21 cellular contexts compared by ENCODE assay signal in genomic region chrX:43716696-43717095, GRCh38.
DNase-seq lines count a peak whose midpoint lies in the region; ATAC-seq, FAIRE-seq and TF ChIP-seq lines count a peak whose summit lies in the region.
"Had no signal": no experiment of that assay in that cellular context is flagged by ENCODE, and none has a peak within 500 bp of the region (broad histone marks: within the 10 kb centered on the region; RNA-seq: fewer than 3 reads in every experiment).

No MANE protein-coding gene starts in this region.

- dilution Hi-C loops in mammary epithelial cell (cut with HindIII; ENCODE audit: low sequenced_read_pairs): no loop called here

- H3K27me3 ChIP-seq in mammary epithelial cell (ENCODE audit: insufficient read depth, low read length) (no peaks in the 10 kb centered on the region), breast epithelium (peaks cover 0 to 20% of the 10 kb centered on the region in 2 donors), RWPE2 (ENCODE audit: insufficient read depth, poor library complexity, severe bottlenecking) (no peaks in the 10 kb centered on the region)

- in situ Hi-C loops in mammary epithelial cell (cut with MboI; ENCODE audit: low sequenced_read_pairs in 2 of 2): no loop called here

- no peaks in the 10 kb centered on the region for H3K9me3 Mint-ChIP-seq in activated T-helper 1 cell treated with anti-CD3 and anti-CD28 coated beads, Interleukin-12 subunit alpha, Interleukin-12 subunit beta, Interleukin-2, Interleukin-4 antibody, amounts not matched to agents 30 ng/mL and 10 ng/mL and 1 ng/mL, durations not matched to agents 14 hours and 24 hours and 36 hours
- H3K9me3 Mint-ChIP-seq in glutamatergic neuron (ENCODE audit: unreplicated experiment): no peaks in the 10 kb centered on the region
- H3K9me3 Mint-ChIP-seq: CD4-positive, alpha-beta T cell had no signal

- intact Hi-C loops in mammary epithelial cell (cut with micrococcal nuclease) (loop anchor here (2.0 kb wide), 1 partner anchor 62 kb away; no protein-coding TSS in a partner anchor), breast epithelium (cut with DNase I; ENCODE audit: low total_unique reads) (loop anchor here (1.0 kb wide), 1 partner anchor 14 kb away; no protein-coding TSS in a partner anchor)
- intact Hi-C loops in activated T-helper 1 cell treated with anti-CD3 and anti-CD28 coated beads, Interleukin-12 subunit alpha, Interleukin-12 subunit beta, Interleukin-2, Interleukin-4 antibody, amounts not matched to agents 30 ng/mL and 10 ng/mL and 1 ng/mL, durations not matched to agents 14 hours and 24 hours and 36 hours (cut with micrococcal nuclease): no loop called here

- no peaks in the 10 kb centered on the region for H3K36me3 Mint-ChIP-seq in activated T-helper 1 cell treated with anti-CD3 and anti-CD28 coated beads, Interleukin-12 subunit alpha, Interleukin-12 subunit beta, Interleukin-2, Interleukin-4 antibody, amounts not matched to agents 30 ng/mL and 10 ng/mL and 1 ng/mL, durations not matched to agents 14 hours and 24 hours and 36 hours (ENCODE audit: low read depth)
- no peaks in the 10 kb centered on the region for H3K36me3 Mint-ChIP-seq in glutamatergic neuron (ENCODE audit: unreplicated experiment)

- TF ChIP-seq CTCF in mammary epithelial cell (conservative IDR thresholded peaks at IDR 0.05 in 1 of 2, IDR thresholded peaks at IDR 0.05 in 1 of 2; ENCODE audit: extremely low read depth in 1 of 2, insufficient read depth in 1 of 2, low read depth in 1 of 2, low read length in 2 of 2) (no peak), breast epithelium (IDR thresholded peaks at IDR 0.05) (no peak), RWPE2 (IDR thresholded peaks at IDR 0.05; ENCODE audit: poor library complexity, severe bottlenecking) (no peak), glutamatergic neuron (IDR thresholded peaks at IDR 0.05; ENCODE audit: partially characterized antibody, unreplicated experiment) (no peak)

- H3K36me3 ChIP-seq in mammary epithelial cell (ENCODE audit: insufficient read depth, low read length) (no peaks in the 10 kb centered on the region), breast epithelium (no peaks in the 10 kb centered on the region), RWPE2 (ENCODE audit: low read depth) (no peaks in the 10 kb centered on the region)

- no peaks in the 10 kb centered on the region for H3K4me1 Mint-ChIP-seq in activated T-helper 1 cell treated with anti-CD3 and anti-CD28 coated beads, Interleukin-12 subunit alpha, Interleukin-12 subunit beta, Interleukin-2, Interleukin-4 antibody, amounts not matched to agents 30 ng/mL and 10 ng/mL and 1 ng/mL, durations not matched to agents 14 hours and 24 hours and 36 hours (ENCODE audit: low read depth)
- no peaks in the 10 kb centered on the region for H3K4me1 Mint-ChIP-seq in glutamatergic neuron (ENCODE audit: low read depth, unreplicated experiment)
- H3K4me1 Mint-ChIP-seq: B cell, H9 had no signal

- H3K9me3 ChIP-seq in mammary epithelial cell (replicated peaks; ENCODE audit: insufficient read depth, low read length) (peaks cover 3% of the 10 kb centered on the region), breast epithelium (peaks cover 11 to 32% of the 10 kb centered on the region in 2 donors), RWPE2 (ENCODE audit: severe bottlenecking) (no peaks in the 10 kb centered on the region)

- H4K20me1 ChIP-seq in mammary epithelial cell (ENCODE audit: insufficient read depth, low read length): no peaks in the 10 kb centered on the region

- H3K9ac ChIP-seq in mammary epithelial cell (ENCODE audit: insufficient read depth, low read length): no peak overlapping the region

- TF ChIP-seq POLR2A in breast epithelium (IDR thresholded peaks at IDR 0.05) (no peak), GM12892 (IDR thresholded peaks at IDR 0.05; ENCODE audit: low read depth, low read length) (no peak)

- H3K79me2 ChIP-seq in mammary epithelial cell (ENCODE audit: insufficient read depth, low read length): no peaks in the 10 kb centered on the region

- H3K4me3 Mint-ChIP-seq in activated T-helper 1 cell treated with anti-CD3 and anti-CD28 coated beads, Interleukin-12 subunit alpha, Interleukin-12 subunit beta, Interleukin-2, Interleukin-4 antibody, amounts not matched to agents 30 ng/mL and 10 ng/mL and 1 ng/mL, durations not matched to agents 14 hours and 24 hours and 36 hours: no peak overlapping the region
- H3K4me3 Mint-ChIP-seq in glutamatergic neuron (ENCODE audit: unreplicated experiment): no peak overlapping the region
- H3K4me3 Mint-ChIP-seq: B cell; CD4-positive, alpha-beta T cell; H9 had no signal

- no peak for FAIRE-seq in urothelium cell line (lab: Jason Lieb, UNC)
- no peak for FAIRE-seq in GM12892 (lab: Jason Lieb, UNC)
- FAIRE-seq: G401.6, GM12891, GM19239, HepG2, HTR-8/SVneo had no signal

- H3K4me3 ChIP-seq in mammary epithelial cell (replicated peaks in 1 of 3; ENCODE audit: insufficient read depth in 1 of 3, low read depth in 2 of 3, low read length in 3 of 3): no peak overlapping the region
- no peak overlapping the region for H3K4me3 ChIP-seq in breast epithelium
- no peak overlapping the region for H3K4me3 ChIP-seq in RWPE2 (ENCODE audit: severe bottlenecking)

- CTCF ChIA-PET in mammary epithelial cell (lab: Charles Lee; ENCODE audit: low non-redundant PET): no interaction called here

- 33% methylated on average over 1 of the region's 1 CpG for WGBS in mammary epithelial cell (ENCODE audit: low coverage, missing lambda C conversion rate)

- no peak for ATAC-seq in RWPE2 (ENCODE audit: low read depth)
- ATAC-seq: HepG2 had no signal

- H3K27me3 Mint-ChIP-seq in activated T-helper 1 cell treated with anti-CD3 and anti-CD28 coated beads, Interleukin-12 subunit alpha, Interleukin-12 subunit beta, Interleukin-2, Interleukin-4 antibody, amounts not matched to agents 30 ng/mL and 10 ng/mL and 1 ng/mL, durations not matched to agents 14 hours and 24 hours and 36 hours (ENCODE audit: insufficient read depth): no peaks in the 10 kb centered on the region
- no peaks in the 10 kb centered on the region for H3K27me3 Mint-ChIP-seq in glutamatergic neuron (ENCODE audit: unreplicated experiment)
- H3K27me3 Mint-ChIP-seq: B cell; CD4-positive, alpha-beta T cell had no signal

- peak; percentile 80 for DNase-seq in mammary epithelial cell
- DNase-seq in breast epithelium (ENCODE audit: low spot score in 2 of 2): no peak
- no peak for DNase-seq in RWPE2 (ENCODE audit: low spot score)
- peak; percentile 2 for DNase-seq in epithelial cell of prostate (ENCODE audit: low read depth, low spot score)
- peak; percentile 13 for DNase-seq in urothelium cell line (ENCODE audit: low spot score)
- DNase-seq in GM12892 (ENCODE audit: insufficient read length): no peak
- DNase-seq in activated T-helper 1 cell treated with anti-CD3 and anti-CD28 coated beads, Interleukin-12 subunit alpha, Interleukin-12 subunit beta, Interleukin-2, Interleukin-4 antibody, amounts not matched to agents 30 ng/mL and 10 ng/mL and 1 ng/mL, durations not matched to agents 14 hours and 24 hours and 36 hours (ENCODE audit: low spot score): no peak
- no peak for DNase-seq in glutamatergic neuron
- DNase-seq: C1 segment of cervical spinal cord; CD4-positive, alpha-beta T cell; DMS79; EL; GOT3; H9 had no signal

- peak overlapping the region; percentile 9 for H3K4me2 ChIP-seq in mammary epithelial cell (ENCODE audit: insufficient read depth, low read depth, low read length)

- no TSS peak for BruUV-seq in mammary epithelial cell (replicated peaks; lab: Mats Ljungman, UMichigan)

- peak overlapping the region; percentile 25 for H2AFZ ChIP-seq in mammary epithelial cell (ENCODE audit: low read depth, low read length)

- peaks cover 42% of the 10 kb centered on the region for H3K4me1 ChIP-seq in mammary epithelial cell (ENCODE audit: insufficient read depth, low read length)
- no peaks in the 10 kb centered on the region for H3K4me1 ChIP-seq in breast epithelium
- H3K4me1 ChIP-seq in RWPE2 (ENCODE audit: insufficient read depth, poor library complexity, severe bottlenecking): peaks cover 4% of the 10 kb centered on the region

- peak overlapping the region; percentile 76 for H3K27ac ChIP-seq in mammary epithelial cell (ENCODE audit: insufficient read depth, low read depth, low read length)
- no peak overlapping the region for H3K27ac ChIP-seq in breast epithelium
- H3K27ac ChIP-seq in RWPE2 (ENCODE audit: poor library complexity, severe bottlenecking): peak overlapping the region; percentile 17
- peak overlapping the region; percentile 89 for H3K27ac ChIP-seq in epithelial cell of prostate
- H3K27ac ChIP-seq: 22Rv1 had no signal

- H3K27ac Mint-ChIP-seq in activated T-helper 1 cell treated with anti-CD3 and anti-CD28 coated beads, Interleukin-12 subunit alpha, Interleukin-12 subunit beta, Interleukin-2, Interleukin-4 antibody, amounts not matched to agents 30 ng/mL and 10 ng/mL and 1 ng/mL, durations not matched to agents 14 hours and 24 hours and 36 hours: no peak overlapping the region
- H3K27ac Mint-ChIP-seq in glutamatergic neuron (ENCODE audit: unreplicated experiment): no peak overlapping the region
- H3K27ac Mint-ChIP-seq: B cell; CD4-positive, alpha-beta T cell; H9 had no signal

Comparison
In these comparisons a context has a peak if more than half of its experiments do, and no peak if none do; other contexts are left out.
1. DNase-seq: peak in mammary epithelial cell (single experiment), epithelial cell of prostate (single experiment) and urothelium cell line (single experiment); none in breast epithelium (0 of 2), RWPE2 (single experiment), GM12892 (single experiment), activated T-helper 1 cell treated with anti-CD3 and anti-CD28 coated beads, Interleukin-12 subunit alpha, Interleukin-12 subunit beta, Interleukin-2, Interleukin-4 antibody, amounts not matched to agents 30 ng/mL and 10 ng/mL and 1 ng/mL, durations not matched to agents 14 hours and 24 hours and 36 hours (single experiment) and glutamatergic neuron (single experiment).
2. H3K27ac ChIP-seq: peak in mammary epithelial cell (single experiment), RWPE2 (single experiment) and epithelial cell of prostate (single experiment); none in breast epithelium (0 of 2).